1 cellular context compared by ENCODE assay signal in genomic region chr2:98771264-98771663, GRCh38.
TF ChIP-seq lines count a peak whose summit lies in the region.

No MANE protein-coding gene starts in this region.

TF ChIP-seq in H1, 55 proteins besides CTCF, POLR2A, EP300 and RAD21 (continued from another document):
- no peak for TF ChIP-seq BACH1 (IDR thresholded peaks at IDR 0.05; ENCODE audit: low read length)
- no peak for TF ChIP-seq TCF12 (IDR thresholded peaks at IDR 0.05; ENCODE audit: low read depth, low read length)
- no peak for TF ChIP-seq POLR2AphosphoS5 (IDR thresholded peaks at IDR 0.05; ENCODE audit: low read depth, low read length)
- TF ChIP-seq EGR1 (IDR thresholded peaks at IDR 0.05; ENCODE audit: borderline replicate concordance, low read depth, low read length) = no peak
- no peak for TF ChIP-seq SIRT6 (IDR thresholded peaks at IDR 0.05; ENCODE audit: low read length)
- TF ChIP-seq TAF7 (optimal IDR thresholded peaks at IDR 0.05; ENCODE audit: borderline replicate concordance, low read depth, low read length) = no peak
- TF ChIP-seq CREB1 (IDR thresholded peaks at IDR 0.05) = no peak
- TF ChIP-seq JUN (IDR thresholded peaks at IDR 0.05; ENCODE audit: low read depth, low read length) = no peak
